In genomic region chr10:102280397-102281015, GRCh38 we compare ENCODE assay signal across 9 cellular contexts. TPM values are rescaled to one million over a fixed set of nuclear protein-coding genes. Genes with fewer than 3 reads are reported as not detected.
A peak's percentile ranks its signal among the peaks of the same experiment; 100 is the strongest.
DNase-seq lines count a peak whose midpoint lies in the region; ATAC-seq, FAIRE-seq and TF ChIP-seq lines count a peak whose summit lies in the region.
"Had no signal": no experiment of that assay in that cellular context is flagged by ENCODE, and none has a peak within 500 bp of the region (broad histone marks: within the 10 kb centered on the region; RNA-seq: fewer than 3 reads in every experiment).

No MANE protein-coding gene starts in this region.

- no peaks in the 10 kb centered on the region for H3K27me3 ChIP-seq in endothelial cell of umbilical vein (ENCODE audit: control insufficient read depth in 2 of 2, insufficient read depth in 2 of 2, low read length in 2 of 2)
- H3K27me3 ChIP-seq in pancreas = no peaks in the 10 kb centered on the region
- no peaks in the 10 kb centered on the region for H3K27me3 ChIP-seq in Caco-2 (replicated peaks; ENCODE audit: control insufficient read depth, insufficient read depth, low read length)

- POLR2A ChIA-PET in endothelial cell of umbilical vein (lab: Charles Lee) = no interaction called here
- POLR2A ChIA-PET in Caco-2 (lab: Charles Lee) = no interaction called here

- 2 to 3% methylated on average over 3 of the region's 3 CpGs for WGBS in pancreas, 2 donors

- intact Hi-C loops in endothelial cell of umbilical vein (cut with micrococcal nuclease) (loop anchor here (2.0 to 5.0 kb wide), 2 partner anchors 20 to 33 kb away; partner anchors contain the start of gene GBF1), pancreas (cut with DNase I) (loop anchor here in 1 of 3 donors (10.0 kb wide), 1 partner anchor 46 kb away; no protein-coding TSS in a partner anchor), Caco-2 (cut with micrococcal nuclease; ENCODE audit: unreplicated experiment) (no loop called here)

- no peak for TF ChIP-seq CTCF in endothelial cell of umbilical vein (IDR thresholded peaks at IDR 0.05; ENCODE audit: extremely low read depth in 1 of 2, insufficient read depth in 1 of 2, low read depth in 1 of 2, low read length in 2 of 2)
- TF ChIP-seq CTCF in pancreas (IDR thresholded peaks at IDR 0.05) = no peak
- TF ChIP-seq CTCF in Caco-2 (IDR thresholded peaks at IDR 0.05; ENCODE audit: insufficient read depth in 1 of 2, low read depth in 1 of 2, low read length in 1 of 2, severe bottlenecking in 1 of 2, unreplicated experiment in 1 of 2) = no peak

- no peak overlapping the region for H3K4me3 Mint-ChIP-seq in Caco-2 (ENCODE audit: unreplicated experiment)

- H3K9me1 ChIP-seq in endothelial cell of umbilical vein (replicated peaks; ENCODE audit: control insufficient read depth, extremely low read depth, insufficient read depth, low read length) = no peaks in the 10 kb centered on the region

- H3K36me3 Mint-ChIP-seq in Caco-2 (ENCODE audit: insufficient read depth, unreplicated experiment) = peaks cover 15% of the 10 kb centered on the region

- peak overlapping the region; percentile 40 for H3K27ac ChIP-seq in endothelial cell of umbilical vein (ENCODE audit: insufficient read depth, low read depth, low read length)
- peak overlapping the region in 2 of 4 donors; percentile 21 to 30 for H3K27ac ChIP-seq in pancreas

- H3K27me3 Mint-ChIP-seq in Caco-2 (ENCODE audit: insufficient read depth, unreplicated experiment) = no peaks in the 10 kb centered on the region

- TF ChIP-seq POLR2A in endothelial cell of umbilical vein (IDR thresholded peaks at IDR 0.05; ENCODE audit: low read depth, low read length) = no peak

- H3K27ac Mint-ChIP-seq in Caco-2 (ENCODE audit: unreplicated experiment) = no peak overlapping the region

- peaks cover 8% of the 10 kb centered on the region for H3K4me1 Mint-ChIP-seq in Caco-2 (ENCODE audit: low read depth, unreplicated experiment)

- peak overlapping the region; percentile 19 for H3K4me2 ChIP-seq in endothelial cell of umbilical vein (ENCODE audit: insufficient read depth, low read length)

- DNase-seq in EL (peak; percentile 29), NCI-H82 (lab: John Stamatoyannopoulos, UW) (peak; percentile 84), endothelial cell of umbilical vein (ENCODE audit: low read depth, low spot score) (peak; percentile 81), pancreas (no peak), Caco-2 (no peak), OCI-M2 (lab: John Stamatoyannopoulos, UW; ENCODE audit: unreplicated experiment) (no peak)
- no peak for DNase-seq in effector CD8-positive, alpha-beta T cell (lab: John Stamatoyannopoulos, UW)

- H3K9me3 Mint-ChIP-seq in Caco-2 (ENCODE audit: unreplicated experiment) = no peaks in the 10 kb centered on the region

- H3K79me2 ChIP-seq in endothelial cell of umbilical vein (ENCODE audit: control insufficient read depth, insufficient read depth, low read length) = peaks cover 38% of the 10 kb centered on the region

- H3K4me3 ChIP-seq in endothelial cell of umbilical vein (replicated peaks in 1 of 3; ENCODE audit: insufficient read depth in 1 of 3, low read depth in 1 of 3, low read length in 3 of 3) (peak overlapping the region in 1 of 3 experiments; percentile 16), pancreas (no peak overlapping the region), Caco-2 (ENCODE audit: low read depth, low read length) (no peak overlapping the region)

- ATAC-seq in pancreas (peak in 3 of 4 donors; percentile 70 to 81 (median 72)), GM18861 (IDR thresholded peaks at IDR 0.05; ENCODE audit: unreplicated experiment) (no peak)

- peaks cover 14% of the 10 kb centered on the region for H4K20me1 ChIP-seq in endothelial cell of umbilical vein (replicated peaks; ENCODE audit: control insufficient read depth, extremely low read depth, insufficient read depth, low read length)

- CTCF ChIA-PET in endothelial cell of umbilical vein (lab: Charles Lee) = interaction anchor here (1.0 to 1.7 kb wide), 6 partner anchors 20 to 72 kb away, joined by 3 to 8 read pairs (median 4); no protein-coding TSS in a partner anchor
- CTCF ChIA-PET in Caco-2 (lab: Charles Lee) = no interaction called here

- H3K9me3 ChIP-seq in endothelial cell of umbilical vein (replicated peaks; ENCODE audit: control insufficient read depth, insufficient read depth, low read length) = no peaks in the 10 kb centered on the region
- no peaks in the 10 kb centered on the region for H3K9me3 ChIP-seq in pancreas
- H3K9me3 ChIP-seq in Caco-2 = no peaks in the 10 kb centered on the region

- dilution Hi-C loops in endothelial cell of umbilical vein (cut with MboI; ENCODE audit: extremely low pct_ligation_motif_present, low sequenced_read_pairs) = no loop called here

- FAIRE-seq in endothelial cell of umbilical vein (lab: Jason Lieb, UNC) (peak; percentile 67), pancreas (lab: Jason Lieb, UNC) (no peak)

- H3K4me1 ChIP-seq in endothelial cell of umbilical vein (ENCODE audit: control insufficient read depth, extremely low read depth, insufficient read depth, low read length) = peaks cover 22% of the 10 kb centered on the region
- peaks cover 8 to 14% (median 10%) of the 10 kb centered on the region in 3 donors for H3K4me1 ChIP-seq in pancreas
- H3K4me1 ChIP-seq in Caco-2 = no peaks in the 10 kb centered on the region

- BruUV-seq in endothelial cell of umbilical vein (replicated peaks; lab: Mats Ljungman, UMichigan) = no TSS peak
- BruUV-seq in Caco-2 (replicated peaks; lab: Mats Ljungman, UMichigan) = no TSS peak

- no peak overlapping the region for H2AFZ ChIP-seq in endothelial cell of umbilical vein (ENCODE audit: low read depth, low read length)

- H3K9ac ChIP-seq in endothelial cell of umbilical vein (replicated peaks; ENCODE audit: extremely low read depth, insufficient read depth, low read length) = peak overlapping the region; percentile 19

- no peaks in the 10 kb centered on the region for H3K36me3 ChIP-seq in endothelial cell of umbilical vein (ENCODE audit: control insufficient read depth in 2 of 2, extremely low read depth in 1 of 2, insufficient read depth in 2 of 2, low read length in 2 of 2)
- H3K36me3 ChIP-seq in pancreas = no peaks in the 10 kb centered on the region
- H3K36me3 ChIP-seq in Caco-2 (ENCODE audit: control insufficient read depth, insufficient read depth, low read length) = no peaks in the 10 kb centered on the region

TF ChIP-seq in endothelial cell of umbilical vein, 7 proteins besides CTCF, POLR2A, EP300 and RAD21:
- TF ChIP-seq MAX (IDR thresholded peaks at IDR 0.05; ENCODE audit: insufficient read depth, insufficient read length) = peak; percentile 18
- no peak for TF ChIP-seq POLR2AphosphoS5 (IDR thresholded peaks at IDR 0.05; ENCODE audit: insufficient read depth, low read depth, low read length)
- no peak for TF ChIP-seq GATA2 (IDR thresholded peaks at IDR 0.05; ENCODE audit: insufficient read depth, insufficient read length, low read depth, low read length)
- TF ChIP-seq JUN (IDR thresholded peaks at IDR 0.05; ENCODE audit: borderline replicate concordance, insufficient read depth, insufficient read length, low read depth) = no peak
- TF ChIP-seq MYC (IDR thresholded peaks at IDR 0.05; ENCODE audit: low read depth, low read length) = no peak
- TF ChIP-seq FOS (IDR thresholded peaks at IDR 0.05; ENCODE audit: borderline replicate concordance, insufficient read depth, low read length) = no peak
- no peak for TF ChIP-seq EZH2 (IDR thresholded peaks at IDR 0.05; ENCODE audit: borderline replicate concordance, low read depth, low read length, severe bottlenecking)

RNA-seq across cellular contexts. Expression of gene GBF1, which starts 35.2 kb away (rescaled TPM):
- 45.7 and 49.7 TPM in 2 replicates for total RNA-seq in endothelial cell of umbilical vein
- 20.3 and 26.0 TPM in 2 replicates for polyA plus RNA-seq in endothelial cell of umbilical vein
- 19.9 and 21.9 TPM in 2 replicates for polyA plus RNA-seq in endothelial cell of umbilical vein (2011; cell fraction: cytosol; rRNA removed)
- 59.6 and 72.0 TPM in 2 replicates for polyA plus RNA-seq in endothelial cell of umbilical vein (2011; cell fraction: nucleus; rRNA removed)
- 38.7 and 46.4 TPM in 2 replicates for polyA plus RNA-seq in endothelial cell of umbilical vein (2012)
- 66.8 and 73.4 TPM in 2 replicates for polyA minus RNA-seq in endothelial cell of umbilical vein
- 23.2 TPM for polyA minus RNA-seq in endothelial cell of umbilical vein (2011; cell fraction: cytosol; rRNA and poly(A)+ RNA removed)
- polyA minus RNA-seq in endothelial cell of umbilical vein (2011; cell fraction: nucleus; rRNA and poly(A)+ RNA removed) = 57.3 and 79.2 TPM in 2 replicates
- 10 to 100 TPM; 14.9 to 27.6 (median 18.5) TPM for total RNA-seq in pancreas
- 10 to 100 TPM; 17.7 to 18.8 TPM for polyA plus RNA-seq in pancreas
- 69.1 and 69.8 TPM in 2 replicates for total RNA-seq in Caco-2 (2022)

RNA-seq across cellular contexts. Expression of gene PITX3, which starts 39.2 kb away (rescaled TPM):
- not detected in 2 replicates for total RNA-seq in endothelial cell of umbilical vein
- polyA plus RNA-seq in endothelial cell of umbilical vein = not detected in 2 replicates
- not detected in 2 replicates for polyA plus RNA-seq in endothelial cell of umbilical vein (2011; cell fraction: cytosol; rRNA removed)
- polyA plus RNA-seq in endothelial cell of umbilical vein (2011; cell fraction: nucleus; rRNA removed) = not detected in 2 replicates
- not detected in 2 replicates for polyA plus RNA-seq in endothelial cell of umbilical vein (2012)
- not detected in 2 replicates for polyA minus RNA-seq in endothelial cell of umbilical vein
- polyA minus RNA-seq in endothelial cell of umbilical vein (2011; cell fraction: cytosol; rRNA and poly(A)+ RNA removed) = not detected
- polyA minus RNA-seq in endothelial cell of umbilical vein (2011; cell fraction: nucleus; rRNA and poly(A)+ RNA removed) = not detected in 2 replicates
- not detected for total RNA-seq in pancreas
- not detected for polyA plus RNA-seq in pancreas
- not detected in 2 replicates for total RNA-seq in Caco-2 (2022)
- total RNA-seq: activated CD8-positive, alpha-beta memory T cell treated with anti-CD3 and anti-CD28 coated beads for 36 hours had no signal

RNA-seq across cellular contexts. Expression of gene ELOVL3, which starts 54.4 kb away (rescaled TPM):
- total RNA-seq in endothelial cell of umbilical vein (not detected in 2 replicates), pancreas (not detected), Caco-2 (2022) (1.4 and 2.2 TPM in 2 replicates)
- polyA plus RNA-seq in endothelial cell of umbilical vein (not detected in 2 replicates), pancreas (under 1 TPM in 1 of 2 donors, not detected in 1; 0.16 TPM)
- polyA plus RNA-seq in endothelial cell of umbilical vein (2011; cell fraction: cytosol; rRNA removed) = not detected in 2 replicates
- not detected in 2 replicates for polyA plus RNA-seq in endothelial cell of umbilical vein (2011; cell fraction: nucleus; rRNA removed)
- polyA plus RNA-seq in endothelial cell of umbilical vein (2012) = not detected in 2 replicates
- not detected in 2 replicates for polyA minus RNA-seq in endothelial cell of umbilical vein
- polyA minus RNA-seq in endothelial cell of umbilical vein (2011; cell fraction: cytosol; rRNA and poly(A)+ RNA removed) = not detected
- not detected in 2 replicates for polyA minus RNA-seq in endothelial cell of umbilical vein (2011; cell fraction: nucleus; rRNA and poly(A)+ RNA removed)
- total RNA-seq: activated CD8-positive, alpha-beta memory T cell treated with anti-CD3 and anti-CD28 coated beads for 36 hours had no signal

Comparison
In these comparisons a context has a peak if more than half of its experiments do, and no peak if none do; other contexts are left out.
1. DNase-seq: peak in EL (single experiment), NCI-H82 (single experiment) and endothelial cell of umbilical vein (single experiment); none in pancreas (0 of 6), Caco-2 (0 of 2), OCI-M2 (single experiment) and effector CD8-positive, alpha-beta T cell (single experiment).